ENCODE assay signal across 1 cellular context in genomic region chr4:113762061-113762850, GRCh38.
TF ChIP-seq lines count a peak whose summit lies in the region.

No MANE protein-coding gene starts in this region.

TF ChIP-seq in GM12878, 131 proteins besides CTCF, POLR2A, EP300 and RAD21 (continued from another document and continues in another):
- peak; percentile 20 for TF ChIP-seq YY1 (IDR thresholded peaks at IDR 0.05; ENCODE audit: low read depth, low read length)
- peak; percentile 95; the same call in 1 of the 2 replicates for TF ChIP-seq NBN (IDR thresholded peaks at IDR 0.05)
- TF ChIP-seq NRF1 (conservative IDR thresholded peaks at IDR 0.05; ENCODE audit: low read depth, low read length), result no peak
- TF ChIP-seq ZNF687 (IDR thresholded peaks at IDR 0.05), result peak; percentile 57
- TF ChIP-seq ZBTB11 (CRISPR knock-in tag; IDR thresholded peaks at IDR 0.05), result no peak
- TF ChIP-seq FOXK2 (IDR thresholded peaks at IDR 0.05), result no peak
- no peak for TF ChIP-seq SP1 (IDR thresholded peaks at IDR 0.05; ENCODE audit: low read depth, low read length)
- TF ChIP-seq PAX5 (IDR thresholded peaks at IDR 0.05; ENCODE audit: borderline replicate concordance, low read depth, low read length), result 0 out of 2 replicates have a peak, but pooled peaks have one; percentile 38
- TF ChIP-seq BACH1 (IDR thresholded peaks at IDR 0.05; ENCODE audit: borderline replicate concordance), result peak; percentile 42
- 0 out of 2 replicates have a peak, but pooled peaks have one; percentile 26 for TF ChIP-seq MTA3 (IDR thresholded peaks at IDR 0.05; ENCODE audit: borderline replicate concordance, low read length)
- TF ChIP-seq RCOR1 (conservative IDR thresholded peaks at IDR 0.05; ENCODE audit: low read depth, low read length), result peak; percentile 41; the same call in 1 of the 2 replicates
- no peak for TF ChIP-seq KAT2A (conservative IDR thresholded peaks at IDR 0.05; ENCODE audit: control insufficient read depth, low read depth, low read length)
- TF ChIP-seq SPI1 (IDR thresholded peaks at IDR 0.05; ENCODE audit: borderline replicate concordance, insufficient read depth, low read depth, low read length), result peak; percentile 44; the same call in 1 of the 2 replicates
- peak in 1 of 2 experiments; percentile 72; a peak in 2 of 3 replicates for TF ChIP-seq EGR1 (IDR thresholded peaks at IDR 0.05; ENCODE audit: borderline replicate concordance in 1 of 2, low read depth in 2 of 2, low read length in 2 of 2)
- TF ChIP-seq PML (IDR thresholded peaks at IDR 0.05; ENCODE audit: low read length), result peak; percentile 81
- TF ChIP-seq BCL3 (IDR thresholded peaks at IDR 0.05; ENCODE audit: borderline replicate concordance, insufficient read depth, low read depth, low read length, poor library complexity, severe bottlenecking), result no peak
- TF ChIP-seq MYB (IDR thresholded peaks at IDR 0.05; ENCODE audit: borderline replicate concordance, low read depth, low read length), result 0 out of 2 replicates have a peak, but pooled peaks have one; percentile 49
- peak; percentile 90 for TF ChIP-seq CREM (IDR thresholded peaks at IDR 0.05; ENCODE audit: low read depth)
- peak; percentile 28; the same call in 1 of the 2 replicates for TF ChIP-seq PKNOX1 (IDR thresholded peaks at IDR 0.05)
- 0 out of 2 replicates have a peak, but pooled peaks have one; percentile 2 for TF ChIP-seq SIN3A (IDR thresholded peaks at IDR 0.05; ENCODE audit: low read depth, low read length)
- peak; percentile 99 for TF ChIP-seq ATF2 (IDR thresholded peaks at IDR 0.05; ENCODE audit: low read length)
- no peak for TF ChIP-seq REST (IDR thresholded peaks at IDR 0.05; ENCODE audit: low read depth, low read length)
- TF ChIP-seq MYC (IDR thresholded peaks at IDR 0.05; ENCODE audit: insufficient read depth, insufficient read length, insufficient replicate concordance, low read length, severe bottlenecking), result peak; percentile 65
- TF ChIP-seq RBBP5 (conservative IDR thresholded peaks at IDR 0.05), result no peak
- no peak for TF ChIP-seq ZNF622 (IDR thresholded peaks at IDR 0.05)
- TF ChIP-seq CBX3 (IDR thresholded peaks at IDR 0.05; ENCODE audit: borderline replicate concordance, low read depth), result no peak
- TF ChIP-seq CUX1 (IDR thresholded peaks at IDR 0.05; ENCODE audit: insufficient replicate concordance, low read depth, low read length), result no peak
- TF ChIP-seq MLLT1 (IDR thresholded peaks at IDR 0.05), result peak; percentile 82
